22 cellular contexts compared by ENCODE assay signal in genomic region chr5:120327180-120327579, GRCh38.
DNase-seq lines count a peak whose midpoint lies in the region; ATAC-seq, FAIRE-seq and TF ChIP-seq lines count a peak whose summit lies in the region.
"Had no signal": no experiment of that assay in that cellular context is flagged by ENCODE, and none has a peak within 500 bp of the region (broad histone marks: within the 10 kb centered on the region; RNA-seq: fewer than 3 reads in every experiment).

No MANE protein-coding gene starts in this region.

- H3K27ac ChIP-seq in C4-2B (no peak overlapping the region), osteoblast (ENCODE audit: low read depth, low read length) (no peak overlapping the region), aorta (ENCODE audit: low read depth in 1 of 2, low read length in 2 of 2) (no peak overlapping the region)
- H3K27ac ChIP-seq: skin epidermis had no signal

- WGBS in aorta, 2 donors = 17 to 22% methylated on average over 2 of the region's 2 CpGs

- H3K36me3 ChIP-seq in osteoblast (ENCODE audit: insufficient read depth, low read length) (no peaks in the 10 kb centered on the region), aorta (ENCODE audit: control insufficient read depth in 1 of 2, insufficient read depth in 2 of 2, low read length in 1 of 2) (no peaks in the 10 kb centered on the region)

- H3K4me2 ChIP-seq in osteoblast (ENCODE audit: insufficient read depth, low read length) = no peak overlapping the region

- TF ChIP-seq CTCF in C4-2B (conservative IDR thresholded peaks at IDR 0.05) (peak; percentile 38), osteoblast (IDR thresholded peaks at IDR 0.05; ENCODE audit: extremely low read depth, low read depth, low read length) (peak; percentile 36)

- H2AFZ ChIP-seq in osteoblast (ENCODE audit: low read length) = no peak overlapping the region

- no peaks in the 10 kb centered on the region for H3K79me2 ChIP-seq in osteoblast (ENCODE audit: insufficient read depth, low read length)

- H3K9me3 ChIP-seq in osteoblast (ENCODE audit: low read depth, low read length) = no peaks in the 10 kb centered on the region
- no peaks in the 10 kb centered on the region for H3K9me3 ChIP-seq in aorta (ENCODE audit: control insufficient read depth, low read length)

- peak; percentile 21 for FAIRE-seq in endometrium (lab: Jason Lieb, UNC)
- FAIRE-seq: HepG2, TTC549 had no signal

- H3K27me3 ChIP-seq in osteoblast (ENCODE audit: insufficient read depth, low read length) (no peaks in the 10 kb centered on the region), aorta (ENCODE audit: control insufficient read depth in 1 of 2, insufficient read depth in 2 of 2, low read length in 1 of 2) (no peaks in the 10 kb centered on the region)

- H4K20me1 ChIP-seq in osteoblast (ENCODE audit: insufficient read depth, low read length) = no peaks in the 10 kb centered on the region

- H3K4me1 ChIP-seq in osteoblast (ENCODE audit: insufficient read depth, low read length) (no peaks in the 10 kb centered on the region), aorta (ENCODE audit: control insufficient read depth in 1 of 2, insufficient read depth in 2 of 2, low read length in 2 of 2) (no peaks in the 10 kb centered on the region)

- H3K4me3 ChIP-seq in osteoblast (ENCODE audit: insufficient read depth, low read length) (no peak overlapping the region), aorta (ENCODE audit: low read length in 2 of 2) (no peak overlapping the region)
- H3K4me3 ChIP-seq: skin epidermis had no signal

- DNase-seq in M059J (ENCODE audit: low read depth) (peak; percentile 4), osteoblast (ENCODE audit: insufficient read length, low spot score, missing footprints) (no peak), aorta (no peak), NOMO-1 treated with DMSO at 0.1 percent for 48 hours (lab: John Stamatoyannopoulos, UW; ENCODE audit: unreplicated experiment) (no peak)
- DNase-seq: activated CD4-positive, alpha-beta T cell treated with anti-CD3 and anti-CD28 coated beads for 4 hours; dermis blood vessel endothelial cell; DMS79 treated with DMSO at 0.1 percent for 48 hours; H7; midbrain; NCI-H1436; NCI-H524 treated with DMSO at 0.1 percent for 48 hours; posterior cingulate gyrus; SHP77; stimulated activated CD4-positive, alpha-beta T cell treated with anti-CD3 and anti-CD28 coated beads, Interleukin-2, amount 100 ng/mL, for 48 hours; stimulated activated naive CD4-positive, alpha-beta T cell treated with Interleukin-2 at 50 U/mL for 16 hours; T-cell had no signal

- no peak for ATAC-seq in activated CD4-positive, CD25-positive, alpha-beta regulatory T cell treated with anti-CD3 and anti-CD28 coated beads, Interleukin-2, amount 50 U/mL, for 24 hours
- ATAC-seq in aorta (ENCODE audit: low FRiP score) = no peak
- ATAC-seq: HepG2, T-cell had no signal

- intact Hi-C loops in aorta (cut with DNase I) = no loop called here
